1 cellular context compared by ENCODE assay signal in the genomic region with DNA sequence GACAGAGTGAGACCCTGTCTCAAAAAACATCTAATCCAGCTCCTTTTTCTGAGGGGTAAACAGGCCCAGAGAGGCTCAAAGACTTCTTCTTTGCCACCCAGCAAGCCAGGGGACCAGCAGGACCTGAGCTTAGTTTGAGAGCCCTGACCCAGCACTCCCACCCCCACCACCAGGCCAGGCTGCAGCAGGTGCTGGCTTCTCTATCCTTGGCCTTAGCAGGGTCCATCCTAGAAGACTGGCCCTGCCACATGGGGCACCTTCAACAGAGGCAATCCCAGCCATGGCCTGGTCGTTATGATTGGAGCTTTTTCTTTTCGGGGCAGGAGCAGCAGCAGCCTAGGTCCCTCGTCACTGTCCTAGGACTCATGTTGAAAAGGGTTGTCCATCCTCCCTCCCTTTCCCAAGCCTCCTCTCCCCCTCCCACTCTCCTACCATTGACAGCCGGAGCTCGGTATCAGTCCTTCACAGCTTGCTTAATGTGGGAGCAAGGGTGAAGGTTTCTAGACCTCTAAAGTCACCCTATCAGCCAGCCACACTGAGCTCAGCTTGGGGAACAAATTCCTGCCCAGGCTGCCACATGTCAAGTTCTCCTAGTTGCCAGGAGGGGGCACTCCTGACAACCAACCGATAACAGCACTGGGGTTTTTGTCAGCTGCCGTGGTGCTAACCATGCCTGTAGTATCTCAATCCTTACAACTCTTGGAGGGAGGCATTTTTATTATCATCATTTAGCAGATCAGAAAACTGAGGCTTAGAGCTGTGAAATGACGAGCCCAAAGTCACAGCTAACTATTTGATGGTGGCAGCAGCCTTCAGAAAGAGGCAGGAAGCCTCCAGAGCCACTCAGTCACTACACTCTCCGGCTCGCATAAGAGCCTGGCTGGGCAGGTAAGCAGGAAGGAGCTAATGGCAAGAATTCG.
A peak's percentile ranks its signal among the peaks of the same experiment; 100 is the strongest.
TF ChIP-seq lines count a peak whose summit lies in the region.

No MANE protein-coding gene starts in this region.

TF ChIP-seq in HCT116, 20 proteins besides CTCF, POLR2A, EP300 and RAD21:
- TF ChIP-seq EZH2 (IDR thresholded peaks at IDR 0.05), result no peak
- peak; percentile 37 for TF ChIP-seq YY1 (IDR thresholded peaks at IDR 0.05; ENCODE audit: extremely low read depth, insufficient replicate concordance, low read depth, low read length)
- no peak for TF ChIP-seq JUND (IDR thresholded peaks at IDR 0.05)
